In genomic region chr22:21652547-21653545, GRCh38 we compare ENCODE assay signal across 9 cellular contexts. TPM values are rescaled to one million over a fixed set of nuclear protein-coding genes. Genes with fewer than 3 reads are reported as not detected.
DNase-seq lines count a peak whose midpoint lies in the region; ATAC-seq, FAIRE-seq and TF ChIP-seq lines count a peak whose summit lies in the region.
"Had no signal": no experiment of that assay in that cellular context is flagged by ENCODE, and none has a peak within 500 bp of the region (broad histone marks: within the 10 kb centered on the region; RNA-seq: fewer than 3 reads in every experiment).

No MANE protein-coding gene starts in this region.

- no peaks in the 10 kb centered on the region for H3K9me3 Mint-ChIP-seq in astrocyte (ENCODE audit: unreplicated experiment)

- H3K27ac Mint-ChIP-seq in astrocyte (ENCODE audit: unreplicated experiment), result no peak overlapping the region

- H3K4me2 ChIP-seq in astrocyte (ENCODE audit: low read length), result peak overlapping the region; percentile 89

- CTCF ChIA-PET in A673 (lab: Charles Lee), result interaction anchor here (1.2 kb wide), 1 partner anchor 10 kb away, joined by 4 read pairs; the partner anchor contains the start of gene SDF2L1

- no TSS peak for BruUV-seq in A673 (replicated peaks; lab: Mats Ljungman, UMichigan)

- H3K4me1 ChIP-seq in A673 (ENCODE audit: insufficient read depth, low read length, poor library complexity, severe bottlenecking) (peaks cover 6% of the 10 kb centered on the region), HAP-1 (peaks cover 17% of the 10 kb centered on the region), astrocyte (ENCODE audit: insufficient read depth, low read length) (peaks cover 24% of the 10 kb centered on the region), mesodermal cell (ENCODE audit: control insufficient read depth, insufficient read depth, low read length, poor library complexity, severe bottlenecking) (peaks cover 17% of the 10 kb centered on the region)

- no peak for DNase-seq in A673 (ENCODE audit: low spot score)
- peak in 1 of 2 experiments; percentile 51 for DNase-seq in HAP-1 (ENCODE audit: low spot score in 2 of 2)
- no peak for DNase-seq in astrocyte (ENCODE audit: low read depth)
- no peak for DNase-seq in middle frontal gyrus (ENCODE audit: extremely low spot score, low spot score)
- DNase-seq in midbrain (lab: John Stamatoyannopoulos, UW), result no peak
- no peak for DNase-seq in NCI-H2227 treated with DMSO at 0.1 percent for 48 hours (lab: John Stamatoyannopoulos, UW)

- peak overlapping the region; percentile 73 for H3K27ac ChIP-seq in A673 (ENCODE audit: low read depth, low read length, poor library complexity, severe bottlenecking)
- peak overlapping the region; percentile 51 for H3K27ac ChIP-seq in astrocyte (ENCODE audit: low read depth, low read length)
- H3K27ac ChIP-seq in mesodermal cell (ENCODE audit: low read depth, low read length, severe bottlenecking), result peak overlapping the region; percentile 37

- no peaks in the 10 kb centered on the region for H3K4me1 Mint-ChIP-seq in astrocyte (ENCODE audit: low read depth, unreplicated experiment)

- H3K27me3 ChIP-seq in A673 (replicated peaks; ENCODE audit: insufficient read depth, low read depth, low read length, poor library complexity) (no peaks in the 10 kb centered on the region), HAP-1 (ENCODE audit: low read depth) (no peaks in the 10 kb centered on the region), astrocyte (ENCODE audit: insufficient read depth, low read length) (no peaks in the 10 kb centered on the region)

- no peaks in the 10 kb centered on the region for H3K9me3 ChIP-seq in A673 (ENCODE audit: low read depth, low read length, poor library complexity, severe bottlenecking)
- no peaks in the 10 kb centered on the region for H3K9me3 ChIP-seq in HAP-1
- no peaks in the 10 kb centered on the region for H3K9me3 ChIP-seq in astrocyte (ENCODE audit: insufficient read depth, low read depth, low read length)
- H3K9me3 ChIP-seq in mesodermal cell (ENCODE audit: control insufficient read depth, low read length), result no peaks in the 10 kb centered on the region

- H3K36me3 Mint-ChIP-seq in astrocyte (ENCODE audit: low read depth, unreplicated experiment), result no peaks in the 10 kb centered on the region

- peak overlapping the region; percentile 90 for H3K4me3 Mint-ChIP-seq in astrocyte (ENCODE audit: unreplicated experiment)

- peaks cover 6% of the 10 kb centered on the region for H4K20me1 ChIP-seq in astrocyte (ENCODE audit: insufficient read depth, low read length)

- H3K9ac ChIP-seq in astrocyte (ENCODE audit: low read length), result peak overlapping the region; percentile 78

- peaks cover 4% of the 10 kb centered on the region for H3K27me3 Mint-ChIP-seq in astrocyte (ENCODE audit: low read depth, unreplicated experiment)

- no peak for TF ChIP-seq CTCF in A673 (conservative IDR thresholded peaks at IDR 0.05; ENCODE audit: low read depth, low read length)
- no peak for TF ChIP-seq CTCF in astrocyte (IDR thresholded peaks at IDR 0.05; ENCODE audit: insufficient read depth, low read depth, low read length)

- 3 to 7% methylated on average over 26 of the region's 40 CpGs for WGBS in mesodermal cell (ENCODE audit: insufficient coverage in 2 of 2), 2 experiments

- intact Hi-C loops in A673 (cut with micrococcal nuclease; ENCODE audit: unreplicated experiment), result no loop called here

- in situ Hi-C loops in HAP-1 (cut with MboI; ENCODE audit: low sequenced_read_pairs), result no loop called here

- no peak for FAIRE-seq in astrocyte (lab: Jason Lieb, UNC)

- ATAC-seq in GM19467 (IDR thresholded peaks at IDR 0.05; ENCODE audit: unreplicated experiment), result no peak

- H2AFZ ChIP-seq in astrocyte (ENCODE audit: low read depth, low read length), result peak overlapping the region; percentile 66

- POLR2A ChIA-PET in A673 (lab: Charles Lee; ENCODE audit: low non-redundant PET), result no interaction called here

- H3K4me3 ChIP-seq in A673 (ENCODE audit: low read depth, low read length, poor library complexity, severe bottlenecking) (peak overlapping the region; percentile 67), HAP-1 (peak overlapping the region; percentile 85), astrocyte (ENCODE audit: insufficient read depth, low read depth, low read length) (peak overlapping the region; percentile 75), mesodermal cell (ENCODE audit: extremely low read depth, insufficient read depth, low read length, poor library complexity, severe bottlenecking) (peak overlapping the region; percentile 75)

- H3K36me3 ChIP-seq in A673 (ENCODE audit: insufficient read depth, low read length, poor library complexity, severe bottlenecking) (peaks cover 16% of the 10 kb centered on the region), HAP-1 (replicated peaks) (peaks cover 40% of the 10 kb centered on the region), astrocyte (ENCODE audit: insufficient read depth, low read length) (peaks cover 8% of the 10 kb centered on the region), mesodermal cell (ENCODE audit: control insufficient read depth, insufficient read depth, low read length) (peaks cover 36% of the 10 kb centered on the region)

- peaks cover 17% of the 10 kb centered on the region for H3K79me2 ChIP-seq in astrocyte (ENCODE audit: insufficient read depth, low read length)

RNA-seq across cellular contexts. Expression of gene SDF2L1, which starts 10.7 kb away (rescaled TPM):
- total RNA-seq in A673 (2021), result 50.1 and 55.3 TPM in 2 replicates
- 46.8 and 49.5 TPM in 2 replicates for total RNA-seq in astrocyte
- 35.1 TPM for polyA plus RNA-seq in mesodermal cell (2013, experiment 1 of 2)
- polyA plus RNA-seq in mesodermal cell (2013, experiment 2 of 2), result 28.8 TPM

RNA-seq across cellular contexts. Expression of gene PPIL2, which starts 13.0 kb away (rescaled TPM):
- 46.8 and 49.3 TPM in 2 replicates for total RNA-seq in A673 (2021)
- total RNA-seq in astrocyte, result 28.2 and 28.5 TPM in 2 replicates
- 30.2 TPM for polyA plus RNA-seq in mesodermal cell (2013, experiment 1 of 2)
- 27.8 TPM for polyA plus RNA-seq in mesodermal cell (2013, experiment 2 of 2)

RNA-seq across cellular contexts. Expression of gene CCDC116, which starts 20.3 kb away (rescaled TPM):
- total RNA-seq in A673 (2021), result 1.3 and 2.3 TPM in 2 replicates
- 0.11 and 0.22 TPM in 2 replicates for total RNA-seq in astrocyte
- 0.18 TPM for polyA plus RNA-seq in mesodermal cell (2013, experiment 1 of 2)
- 0.30 TPM for polyA plus RNA-seq in mesodermal cell (2013, experiment 2 of 2)
- total RNA-seq: lung microvascular endothelial cell had no signal

RNA-seq across cellular contexts. Expression of gene YDJC, which starts 23.0 kb away (rescaled TPM):
- total RNA-seq in A673 (2021), result 33.8 and 37.0 TPM in 2 replicates
- 34.0 and 34.3 TPM in 2 replicates for total RNA-seq in astrocyte
- 12.3 TPM for polyA plus RNA-seq in mesodermal cell (2013, experiment 1 of 2)
- 10.1 TPM for polyA plus RNA-seq in mesodermal cell (2013, experiment 2 of 2)
